In the genomic region with DNA sequence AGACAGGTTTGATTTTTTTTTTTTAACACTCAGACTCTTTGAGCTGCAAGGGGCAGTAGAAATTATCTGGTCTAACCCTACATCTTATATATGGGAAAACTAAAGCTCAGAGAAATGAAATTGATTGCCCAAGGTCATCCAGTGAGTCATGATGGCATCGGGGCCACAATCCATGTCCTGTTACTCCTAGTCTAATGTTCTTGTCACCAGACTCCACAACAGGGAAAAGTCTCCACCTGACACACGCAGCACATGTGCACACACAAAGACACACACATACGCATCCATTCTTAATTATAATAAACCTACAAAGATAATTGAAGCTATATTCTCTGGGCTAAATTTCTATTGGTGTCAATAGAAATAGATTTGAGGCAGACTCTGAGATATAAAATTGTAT, we compare ENCODE assay signal across 30 cellular contexts. TPM values are rescaled to one million over a fixed set of nuclear protein-coding genes. Genes with fewer than 3 reads are reported as not detected.
"Had no signal": no experiment of that assay in that cellular context is flagged by ENCODE, and none has a peak within 500 bp of the region (broad histone marks: within the 10 kb centered on the region; RNA-seq: fewer than 3 reads in every experiment).

No MANE protein-coding gene starts in this region.

- FAIRE-seq: endometrium, islet of Langerhans, keratinocyte had no signal

- H3K27me3 Mint-ChIP-seq: dendritic cell treated with granulocyte-macrophage colony-stimulating factor and Interleukin-4, amounts not matched to agents 40 ng/mL and 50 ng/mL, for 4 days; effector memory CD8-positive, alpha-beta T cell had no signal

- H3K27ac Mint-ChIP-seq: dendritic cell treated with granulocyte-macrophage colony-stimulating factor and Interleukin-4, amounts not matched to agents 40 ng/mL and 50 ng/mL, for 4 days; effector memory CD8-positive, alpha-beta T cell; endodermal cell had no signal

- H3K4me3 ChIP-seq: colonic mucosa, esophagus squamous epithelium, gastrocnemius medialis, heart right ventricle, left lung, lower lobe of right lung, mucosa of descending colon had no signal

- H3K9me3 Mint-ChIP-seq: dendritic cell treated with granulocyte-macrophage colony-stimulating factor and Interleukin-4, amounts not matched to agents 40 ng/mL and 50 ng/mL, for 4 days; effector memory CD8-positive, alpha-beta T cell; endodermal cell; mesothelial cell of epicardium had no signal

- H3K9me3 ChIP-seq: colonic mucosa, esophagus squamous epithelium, gastrocnemius medialis, heart right ventricle, left lung, lower lobe of right lung, mucosa of descending colon had no signal

- H3K27me3 ChIP-seq: colonic mucosa, esophagus squamous epithelium had no signal

- H3K36me3 ChIP-seq: colonic mucosa, esophagus squamous epithelium, gastrocnemius medialis, heart right ventricle, left lung, lower lobe of right lung had no signal

- DNase-seq: colonic mucosa; cortex of kidney; effector CD8-positive, alpha-beta T cell; effector memory CD8-positive, alpha-beta T cell; endodermal cell; erythroblast; esophagus squamous epithelium; foreskin fibroblast; foreskin melanocyte; gastrocnemius medialis; glutamatergic neuron; head of caudate nucleus; heart right ventricle; hippocampal formation; left cardiac atrium; left lung; left ventricle myocardium superior; lower lobe of right lung; mesenchymal stem cell; mucosa of descending colon had no signal

- H3K4me1 ChIP-seq: colonic mucosa, esophagus squamous epithelium, gastrocnemius medialis, heart right ventricle, left lung, lower lobe of right lung had no signal

- H3K27ac ChIP-seq: colonic mucosa, epithelial cell of prostate, esophagus squamous epithelium, gastrocnemius medialis, heart right ventricle, left lung, lower lobe of right lung had no signal

- ATAC-seq: effector memory CD8-positive, alpha-beta T cell; esophagus mucosa; gastrocnemius medialis; heart right ventricle; left cardiac atrium; left lung; left ventricle myocardium superior; lower lobe of right lung; mucosa of descending colon had no signal

- H3K4me3 Mint-ChIP-seq: dendritic cell treated with granulocyte-macrophage colony-stimulating factor and Interleukin-4, amounts not matched to agents 40 ng/mL and 50 ng/mL, for 4 days; effector memory CD8-positive, alpha-beta T cell; endodermal cell; mesothelial cell of epicardium had no signal

RNA-seq across cellular contexts. Expression of gene GPC3, which starts 48.4 kb away (rescaled TPM):
- total RNA-seq: dermis microvascular lymphatic vessel endothelial cell, glomerular endothelial cell, lung microvascular endothelial cell had no signal
